12 cellular contexts compared by ENCODE assay signal in the genomic region with DNA sequence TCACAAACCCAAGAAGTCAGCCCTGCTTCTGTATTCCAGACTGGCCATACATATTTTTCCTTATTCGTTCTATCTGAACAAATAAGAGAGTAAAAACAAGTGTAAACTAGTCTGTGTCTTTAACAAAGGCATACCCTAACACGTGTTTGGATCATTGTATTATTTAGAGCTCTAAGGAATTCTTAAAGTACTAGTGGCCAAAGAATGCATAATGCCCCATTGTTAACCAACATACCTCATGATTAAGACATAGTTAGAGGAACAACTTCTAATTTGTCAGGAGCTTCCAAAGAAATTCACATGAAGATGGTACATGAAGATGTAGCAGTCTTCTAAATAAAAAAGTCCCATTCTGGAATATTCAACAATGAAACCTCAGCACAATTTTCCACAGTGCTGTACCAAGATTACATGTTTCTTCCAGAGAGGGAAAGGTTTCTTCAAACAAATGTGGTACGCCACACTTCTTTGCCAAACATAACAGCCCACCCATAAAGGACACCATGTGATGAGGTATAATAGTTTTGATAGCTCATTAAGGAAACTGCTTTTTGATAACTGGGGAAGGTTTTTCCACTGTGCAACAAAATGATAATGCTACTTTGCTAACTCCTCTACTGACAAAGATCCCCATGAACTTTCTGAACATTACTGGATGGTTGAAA. TPM values are rescaled to one million over a fixed set of nuclear protein-coding genes. Genes with fewer than 3 reads are reported as not detected.
DNase-seq lines count a peak whose midpoint lies in the region; ATAC-seq and TF ChIP-seq lines count a peak whose summit lies in the region.
"Had no signal": no experiment of that assay in that cellular context is flagged by ENCODE, and none has a peak within 500 bp of the region (broad histone marks: within the 10 kb centered on the region; RNA-seq: fewer than 3 reads in every experiment).

No MANE protein-coding gene starts in this region.

- H3K4me3 ChIP-seq in RWPE2 (ENCODE audit: severe bottlenecking) (no peak overlapping the region), cardiac fibroblast (replicated peaks in 1 of 2; ENCODE audit: low read depth in 2 of 2, low read length in 2 of 2) (no peak overlapping the region), thyroid gland (replicated peaks in 1 of 3) (no peak overlapping the region)

- WGBS in thyroid gland, 2 donors, result 40 to 63% methylated on average over 3 of the region's 3 CpGs

- DNase-seq in RWPE2 (ENCODE audit: low spot score) (no peak), cardiac fibroblast (ENCODE audit: low read depth in 2 of 2) (peak; percentile 61 to 79), thyroid gland (no peak), NCI-H1105 (lab: John Stamatoyannopoulos, UW) (no peak)
- DNase-seq: activated naive CD4-positive, alpha-beta T cell; CD8-positive, alpha-beta memory T cell; immature natural killer cell; NCI-H1930; stimulated activated naive CD8-positive, alpha-beta T cell treated with anti-CD3 and anti-CD28 coated beads, Interleukin-15, amount 100 ng/mL, for 72 hours had no signal

- no peak for TF ChIP-seq CTCF in RWPE2 (IDR thresholded peaks at IDR 0.05; ENCODE audit: poor library complexity, severe bottlenecking)
- no peak for TF ChIP-seq CTCF in cardiac fibroblast (IDR thresholded peaks at IDR 0.05; ENCODE audit: low read depth, low read length)
- no peak for TF ChIP-seq CTCF in thyroid gland (IDR thresholded peaks at IDR 0.05)

- TF ChIP-seq POLR2A in thyroid gland (IDR thresholded peaks at IDR 0.05), result no peak

- peaks cover 14% of the 10 kb centered on the region for H3K4me1 ChIP-seq in RWPE2 (ENCODE audit: insufficient read depth, poor library complexity, severe bottlenecking)
- H3K4me1 ChIP-seq in thyroid gland, result peaks cover 19 to 23% of the 10 kb centered on the region in 2 donors

- intact Hi-C loops in thyroid gland (cut with DNase I), result no loop called here

- H3K27me3 ChIP-seq in RWPE2 (ENCODE audit: insufficient read depth, poor library complexity, severe bottlenecking), result no peaks in the 10 kb centered on the region
- H3K27me3 ChIP-seq in layer of hippocampus (ENCODE audit: control insufficient read depth, insufficient read depth, low read length), result no peaks in the 10 kb centered on the region
- no peaks in the 10 kb centered on the region for H3K27me3 ChIP-seq in thyroid gland

- H3K36me3 ChIP-seq in RWPE2 (ENCODE audit: low read depth), result no peaks in the 10 kb centered on the region
- H3K36me3 ChIP-seq in thyroid gland, result no peaks in the 10 kb centered on the region

- ATAC-seq in RWPE2 (ENCODE audit: low read depth) (peak; percentile 63), GM21576 (IDR thresholded peaks at IDR 0.05; ENCODE audit: unreplicated experiment) (no peak), GM18858 (IDR thresholded peaks at IDR 0.05; ENCODE audit: unreplicated experiment) (no peak)
- ATAC-seq: stimulated activated naive CD8-positive, alpha-beta T cell treated with anti-CD3 and anti-CD28 coated beads, Interleukin-15, amount 100 ng/mL, for 72 hours had no signal

- H3K9me3 ChIP-seq in RWPE2 (ENCODE audit: severe bottlenecking) (no peaks in the 10 kb centered on the region), thyroid gland (no peaks in the 10 kb centered on the region)

- H3K27ac ChIP-seq in RWPE2 (ENCODE audit: poor library complexity, severe bottlenecking) (no peak overlapping the region), layer of hippocampus (ENCODE audit: low read depth, low read length) (peak overlapping the region; percentile 44), thyroid gland (peak overlapping the region; percentile 46 to 91 (median 72))

RNA-seq across cellular contexts. Expression of a gene that starts 5.0 kb away (rescaled TPM):
- 10 to 100 TPM in 2 of 4 donors, 1 to 10 TPM in 2; 6.9 to 14.1 (median 11.2) TPM for total RNA-seq in thyroid gland
- total RNA-seq: CD8-positive, alpha-beta memory T cell had no signal

Comparison
In these comparisons a context has a peak if more than half of its experiments do, and no peak if none do; other contexts are left out.
1. DNase-seq: peak in cardiac fibroblast (2 of 2); none in RWPE2 (single experiment), thyroid gland (0 of 2) and NCI-H1105 (single experiment).